ENCODE assay signal across 14 cellular contexts in genomic region chr2:100603945-100604633, GRCh38. TPM values are rescaled to one million over a fixed set of nuclear protein-coding genes. Genes with fewer than 3 reads are reported as not detected.
DNase-seq lines count a peak whose midpoint lies in the region; ATAC-seq lines count a peak whose summit lies in the region.
"Had no signal": no experiment of that assay in that cellular context is flagged by ENCODE, and none has a peak within 500 bp of the region (broad histone marks: within the 10 kb centered on the region; RNA-seq: fewer than 3 reads in every experiment).

No MANE protein-coding gene starts in this region.

- ATAC-seq in esophagus mucosa, result no peak
- ATAC-seq: activated T-cell treated with anti-CD3 and anti-CD28 coated beads, Interleukin-2, amount 50 U/mL, for 4 hours; Panc1 had no signal

- peaks cover 16% of the 10 kb centered on the region; the same call in 1 of the 2 replicates for H3K4me1 ChIP-seq in iPS-20b (ENCODE audit: insufficient read depth, low read length)

- peak; percentile 4 for DNase-seq in NCI-H2029 treated with DMSO at 0.1 percent for 48 hours (lab: John Stamatoyannopoulos, UW)
- no peak for DNase-seq in NCI-H2029 (lab: John Stamatoyannopoulos, UW)
- peak in 13 of 61 donors; percentile 16 to 75 (median 45) for DNase-seq in caudate nucleus (lab: John Stamatoyannopoulos, UW)
- peak; percentile 52 for DNase-seq in stromal cell of bone marrow (ENCODE audit: low read depth)
- no peak for DNase-seq in stimulated activated CD4-positive, alpha-beta T cell treated with anti-CD3 and anti-CD28 coated beads, Interleukin-12 subunit alpha, Interleukin-12 subunit beta, amount 100 ng/mL, for 4 hours
- no peak for DNase-seq in NK-92 treated with Interleukin-12 subunit alpha and Interleukin-12 subunit beta, amount 100 ng/mL, for 24 hours (lab: John Stamatoyannopoulos, UW)
- DNase-seq: 8988T; activated T-cell treated with anti-CD3 and anti-CD28 coated beads, Interleukin-2, amount 50 U/mL, for 4 hours; central memory CD4-positive, alpha-beta T cell; NCI-H1930 had no signal

- H3K9me3 ChIP-seq in iPS-20b (ENCODE audit: insufficient read depth, low read depth, low read length), result no peaks in the 10 kb centered on the region

- no peak overlapping the region for H3K9ac ChIP-seq in iPS-20b (ENCODE audit: low read depth, low read length)

- H3K4me3 ChIP-seq in iPS-20b (ENCODE audit: low read length), result peak overlapping the region; percentile 32; the same call in 1 of the 2 replicates

- H3K27me3 ChIP-seq in iPS-20b (ENCODE audit: insufficient read depth, low read length), result no peaks in the 10 kb centered on the region; the same call in 1 of the 2 replicates

- H3K36me3 ChIP-seq in iPS-20b (ENCODE audit: insufficient read depth, low read depth, low read length), result no peaks in the 10 kb centered on the region

- H3K27ac ChIP-seq in caudate nucleus (ENCODE audit: low read depth, low read length), result peak overlapping the region; percentile 24
- no peak overlapping the region for H3K27ac ChIP-seq in iPS-20b (ENCODE audit: low read length)
- H3K27ac ChIP-seq: VCaP had no signal

RNA-seq across cellular contexts. Expression of gene PDCL3, which starts 41.3 kb away (rescaled TPM):
- total RNA-seq in esophagus mucosa, result 24.4 TPM

Comparison
In these comparisons a context has a peak if more than half of its experiments do, and no peak if none do; other contexts are left out.
1. DNase-seq: peak in NCI-H2029 treated with DMSO at 0.1 percent for 48 hours (single experiment) and stromal cell of bone marrow (single experiment); none in NCI-H2029 (single experiment), stimulated activated CD4-positive, alpha-beta T cell treated with anti-CD3 and anti-CD28 coated beads, Interleukin-12 subunit alpha, Interleukin-12 subunit beta, amount 100 ng/mL, for 4 hours (single experiment) and NK-92 treated with Interleukin-12 subunit alpha and Interleukin-12 subunit beta, amount 100 ng/mL, for 24 hours (single experiment).